In the genomic region with DNA sequence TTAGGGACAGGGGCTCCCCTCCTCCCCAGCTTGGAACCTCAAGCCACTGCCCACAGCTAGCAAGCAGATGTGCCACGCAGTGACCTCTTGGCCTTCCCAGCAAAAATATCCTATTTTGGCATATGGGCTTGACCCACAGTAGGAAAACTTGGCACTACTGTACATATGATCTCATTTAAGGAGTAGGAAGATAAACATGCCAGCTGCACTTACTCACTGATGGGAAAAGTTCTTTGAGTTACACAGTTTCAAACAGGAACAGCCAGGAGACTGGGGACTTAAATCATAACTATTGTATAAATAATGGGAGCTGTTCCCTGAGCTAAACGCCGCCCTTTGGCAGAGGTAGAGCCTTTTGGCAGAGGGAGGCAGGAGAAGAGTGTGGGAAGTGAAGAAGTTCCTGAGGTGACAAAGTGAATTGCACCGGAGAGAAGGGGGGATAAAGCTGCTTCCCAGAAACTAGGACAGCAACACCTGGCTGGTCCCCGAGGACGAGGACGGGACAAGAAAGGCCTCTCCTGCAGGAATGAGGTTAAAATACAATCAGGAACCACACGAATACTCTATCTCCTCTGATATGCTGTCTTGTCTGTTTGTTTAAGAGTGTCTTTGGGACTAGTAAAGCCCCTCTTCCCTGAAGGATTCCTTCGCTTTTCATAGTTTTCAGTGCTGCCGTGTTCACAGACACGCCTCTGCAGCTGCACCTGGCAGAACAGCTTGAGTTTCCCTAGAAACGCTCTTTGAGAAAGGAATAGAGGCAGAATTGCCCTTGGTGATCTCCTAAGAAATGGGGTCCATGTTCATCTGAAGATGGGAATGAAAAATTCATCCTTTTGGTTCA, we compare ENCODE assay signal across 1 cellular context.
TF ChIP-seq lines count a peak whose summit lies in the region.

No MANE protein-coding gene starts in this region.

TF ChIP-seq in H1, 55 proteins besides CTCF, POLR2A, EP300 and RAD21 (continued from another document):
- TF ChIP-seq, protein P1, sequence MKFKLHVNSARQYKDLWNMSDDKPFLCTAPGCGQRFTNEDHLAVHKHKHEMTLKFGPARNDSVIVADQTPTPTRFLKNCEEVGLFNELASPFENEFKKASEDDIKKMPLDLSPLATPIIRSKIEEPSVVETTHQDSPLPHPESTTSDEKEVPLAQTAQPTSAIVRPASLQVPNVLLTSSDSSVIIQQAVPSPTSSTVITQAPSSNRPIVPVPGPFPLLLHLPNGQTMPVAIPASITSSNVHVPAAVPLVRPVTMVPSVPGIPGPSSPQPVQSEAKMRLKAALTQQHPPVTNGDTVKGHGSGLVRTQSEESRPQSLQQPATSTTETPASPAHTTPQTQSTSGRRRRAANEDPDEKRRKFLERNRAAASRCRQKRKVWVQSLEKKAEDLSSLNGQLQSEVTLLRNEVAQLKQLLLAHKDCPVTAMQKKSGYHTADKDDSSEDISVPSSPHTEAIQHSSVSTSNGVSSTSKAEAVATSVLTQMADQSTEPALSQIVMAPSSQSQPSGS (IDR thresholded peaks at IDR 0.05; ENCODE audit: low read length): no peak
- TF ChIP-seq JUN (IDR thresholded peaks at IDR 0.05; ENCODE audit: low read depth, low read length) (no peak), SIN3A (conservative IDR thresholded peaks at IDR 0.05 in 1 of 2, IDR thresholded peaks at IDR 0.05 in 1 of 2; ENCODE audit: low read depth in 1 of 2, low read length in 2 of 2) (no peak), ASH2L (IDR thresholded peaks at IDR 0.05; ENCODE audit: low read length) (no peak), TEAD4 (IDR thresholded peaks at IDR 0.05; ENCODE audit: low read depth, low read length) (no peak), TAF1 (IDR thresholded peaks at IDR 0.05; ENCODE audit: low read depth, low read length) (no peak), TCF12 (IDR thresholded peaks at IDR 0.05; ENCODE audit: low read depth, low read length) (no peak), HDAC2 (IDR thresholded peaks at IDR 0.05; ENCODE audit: borderline replicate concordance in 1 of 2, low read depth in 2 of 2, low read length in 2 of 2) (no peak)
